Comparison of ENCODE assay signal across 1 cellular context in the genomic region with DNA sequence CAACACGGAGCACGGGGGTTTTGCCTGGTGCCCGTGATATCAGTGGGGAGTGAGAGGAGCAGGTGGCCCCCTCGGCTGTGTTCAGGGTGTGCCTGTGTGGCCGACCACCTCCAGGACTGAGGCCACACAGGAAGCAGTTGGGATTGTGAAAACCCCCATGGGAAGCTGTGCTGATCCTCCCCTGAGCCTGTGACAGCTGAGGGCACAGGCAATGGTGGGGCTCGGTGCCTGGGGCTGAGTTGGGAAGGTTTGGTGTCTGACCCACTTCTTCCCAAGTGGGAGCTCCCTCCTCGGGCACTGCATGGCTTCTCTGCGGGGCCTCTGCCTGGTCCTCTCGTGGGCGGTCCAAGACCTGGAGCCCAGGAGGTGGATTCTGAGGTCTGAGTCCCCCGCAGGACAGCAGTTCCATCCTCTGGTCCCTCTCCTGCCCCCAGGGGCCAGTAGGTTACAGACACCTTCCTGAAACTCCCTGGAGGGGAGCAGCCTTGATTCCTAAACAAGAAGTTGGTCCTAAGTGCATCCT.
TF ChIP-seq lines count a peak whose summit lies in the region.

No MANE protein-coding gene starts in this region.

TF ChIP-seq in H1, 55 proteins besides CTCF, POLR2A, EP300 and RAD21:
- TF ChIP-seq KDM4A (IDR thresholded peaks at IDR 0.05; ENCODE audit: low read depth, low read length, severe bottlenecking), result no peak
- TF ChIP-seq GTF2F1 (IDR thresholded peaks at IDR 0.05; ENCODE audit: borderline replicate concordance, low read depth, low read length), result no peak
- TF ChIP-seq, protein P1, sequence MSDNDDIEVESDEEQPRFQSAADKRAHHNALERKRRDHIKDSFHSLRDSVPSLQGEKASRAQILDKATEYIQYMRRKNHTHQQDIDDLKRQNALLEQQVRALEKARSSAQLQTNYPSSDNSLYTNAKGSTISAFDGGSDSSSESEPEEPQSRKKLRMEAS (IDR thresholded peaks at IDR 0.05), result no peak
- no peak for TF ChIP-seq SRF (IDR thresholded peaks at IDR 0.05; ENCODE audit: low read depth, low read length)
- TF ChIP-seq CHD2 (IDR thresholded peaks at IDR 0.05; ENCODE audit: low read length), result no peak
- no peak for TF ChIP-seq FOSL1 (IDR thresholded peaks at IDR 0.05; ENCODE audit: insufficient read depth, low read depth, low read length)
- TF ChIP-seq, protein P2, sequence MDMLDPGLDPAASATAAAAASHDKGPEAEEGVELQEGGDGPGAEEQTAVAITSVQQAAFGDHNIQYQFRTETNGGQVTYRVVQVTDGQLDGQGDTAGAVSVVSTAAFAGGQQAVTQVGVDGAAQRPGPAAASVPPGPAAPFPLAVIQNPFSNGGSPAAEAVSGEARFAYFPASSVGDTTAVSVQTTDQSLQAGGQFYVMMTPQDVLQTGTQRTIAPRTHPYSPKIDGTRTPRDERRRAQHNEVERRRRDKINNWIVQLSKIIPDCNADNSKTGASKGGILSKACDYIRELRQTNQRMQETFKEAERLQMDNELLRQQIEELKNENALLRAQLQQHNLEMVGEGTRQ (IDR thresholded peaks at IDR 0.05; ENCODE audit: low read length), result no peak
- no peak for TF ChIP-seq BCL11A (IDR thresholded peaks at IDR 0.05; ENCODE audit: low read depth in 2 of 2, low read length in 2 of 2)
- TF ChIP-seq, protein P3, sequence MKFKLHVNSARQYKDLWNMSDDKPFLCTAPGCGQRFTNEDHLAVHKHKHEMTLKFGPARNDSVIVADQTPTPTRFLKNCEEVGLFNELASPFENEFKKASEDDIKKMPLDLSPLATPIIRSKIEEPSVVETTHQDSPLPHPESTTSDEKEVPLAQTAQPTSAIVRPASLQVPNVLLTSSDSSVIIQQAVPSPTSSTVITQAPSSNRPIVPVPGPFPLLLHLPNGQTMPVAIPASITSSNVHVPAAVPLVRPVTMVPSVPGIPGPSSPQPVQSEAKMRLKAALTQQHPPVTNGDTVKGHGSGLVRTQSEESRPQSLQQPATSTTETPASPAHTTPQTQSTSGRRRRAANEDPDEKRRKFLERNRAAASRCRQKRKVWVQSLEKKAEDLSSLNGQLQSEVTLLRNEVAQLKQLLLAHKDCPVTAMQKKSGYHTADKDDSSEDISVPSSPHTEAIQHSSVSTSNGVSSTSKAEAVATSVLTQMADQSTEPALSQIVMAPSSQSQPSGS (IDR thresholded peaks at IDR 0.05; ENCODE audit: low read length), result no peak
- no peak for TF ChIP-seq ASH2L (IDR thresholded peaks at IDR 0.05; ENCODE audit: low read length)
- TF ChIP-seq YY1 (IDR thresholded peaks at IDR 0.05; ENCODE audit: low read depth, low read length), result no peak
- TF ChIP-seq RNF2 (IDR thresholded peaks at IDR 0.05; ENCODE audit: borderline replicate concordance, low read depth, low read length, missing control alignments, poor library complexity, severe bottlenecking), result no peak
- no peak for TF ChIP-seq JUN (IDR thresholded peaks at IDR 0.05; ENCODE audit: low read depth, low read length)
